In the genomic region with DNA sequence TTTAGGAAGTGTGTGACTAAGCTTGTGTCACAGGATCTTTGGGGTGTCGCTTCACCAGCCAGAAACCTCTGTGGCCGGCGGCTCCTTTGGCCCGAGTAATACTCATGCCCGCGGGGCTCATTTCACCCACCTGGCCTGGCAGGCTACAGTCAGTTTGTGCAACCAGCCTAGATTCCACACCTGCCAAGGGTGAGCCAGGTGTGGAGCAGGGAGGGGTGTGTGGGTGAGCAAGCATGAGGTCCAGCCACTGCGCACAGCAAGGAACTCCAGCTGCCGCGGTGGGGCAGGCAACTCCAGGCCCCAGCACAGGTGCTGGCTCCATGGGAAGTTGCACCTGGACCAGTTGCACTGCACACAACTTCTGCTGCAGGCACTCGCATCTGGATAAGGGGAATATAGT, we compare ENCODE assay signal across 20 cellular contexts.
"Had no signal": no experiment of that assay in that cellular context is flagged by ENCODE, and none has a peak within 500 bp of the region (broad histone marks: within the 10 kb centered on the region; RNA-seq: fewer than 3 reads in every experiment).

No MANE protein-coding gene starts in this region.

- H3K36me3 ChIP-seq: neutrophil, sigmoid colon, stomach, thoracic aorta, transverse colon had no signal

- DNase-seq: cortex of kidney; dorsolateral prefrontal cortex; effector CD8-positive, alpha-beta T cell; foreskin melanocyte; head of caudate nucleus; kidney; mesendoderm; naive thymus-derived CD4-positive, alpha-beta T cell; nephron progenitor cell; psoas muscle; sigmoid colon; stimulated activated CD4-positive, alpha-beta T cell treated with anti-CD3 and anti-CD28 coated beads, Interleukin-2, amount 100 ng/mL, for 24 hours; stimulated activated CD4-positive, alpha-beta T cell treated with anti-CD3 and anti-CD28 coated beads, Interleukin-4, amount 100 ng/mL, for 4 hours; stimulated activated naive CD4-positive, alpha-beta T cell; stomach; transverse colon had no signal

- H3K4me3 ChIP-seq: dorsolateral prefrontal cortex, hepatocyte, psoas muscle, sigmoid colon, skin epidermis, stomach, thoracic aorta, transverse colon had no signal

- H3K4me2 ChIP-seq: hepatocyte had no signal

- H3K27me3 ChIP-seq: dorsolateral prefrontal cortex, hepatocyte, neutrophil, sigmoid colon, stomach, transverse colon had no signal

- H3K4me1 ChIP-seq: psoas muscle, sigmoid colon, stomach, transverse colon had no signal

- ATAC-seq: naive thymus-derived CD4-positive, alpha-beta T cell; psoas muscle had no signal

- H3K9me3 ChIP-seq: neutrophil, psoas muscle, sigmoid colon, thoracic aorta had no signal

- H2AFZ ChIP-seq: hepatocyte had no signal

- H3K27ac ChIP-seq: dorsolateral prefrontal cortex, hepatocyte, neutrophil, psoas muscle, sigmoid colon, skin epidermis, stomach, thoracic aorta, transverse colon had no signal

- H3K79me2 ChIP-seq: hepatocyte had no signal
